In genomic region chr2:32356735-32357544, GRCh38 we compare ENCODE assay signal across 1 cellular context.
TF ChIP-seq lines count a peak whose summit lies in the region.

Gene BIRC6, plus strand, starts transcription at chr2:32357023. Its CDS starts 139 bp downstream, at chr2:32357162.

TF ChIP-seq in HepG2, 621 proteins besides CTCF, POLR2A, EP300 and RAD21 (continued from another document and continues in another):
- peak; percentile 98 for TF ChIP-seq BATF2 (CRISPR knock-in tag; IDR thresholded peaks at IDR 0.05)
- TF ChIP-seq E2F1 (CRISPR knock-in tag; IDR thresholded peaks at IDR 0.05) = peak; percentile 12; the same call in 1 of the 2 replicates
- TF ChIP-seq ZNF780A (CRISPR knock-in tag; IDR thresholded peaks at IDR 0.05) = peak; percentile 79; the same call in 1 of the 2 replicates
- TF ChIP-seq ATF7-NPFF (CRISPR knock-in tag; IDR thresholded peaks at IDR 0.05; ENCODE audit: low read depth) = peak; percentile 98
- TF ChIP-seq ARHGAP35 (CRISPR knock-in tag; IDR thresholded peaks at IDR 0.05; ENCODE audit: borderline replicate concordance) = peak; percentile 98
- peak; percentile 95 for TF ChIP-seq MXD4 (CRISPR knock-in tag; IDR thresholded peaks at IDR 0.05)
- TF ChIP-seq MXI1 (IDR thresholded peaks at IDR 0.05; ENCODE audit: borderline replicate concordance, low read depth, low read length) = peak; percentile 96; the same call in 1 of the 3 replicates
- peak; percentile 13; the same call in 1 of the 2 replicates for TF ChIP-seq CERS6 (CRISPR knock-in tag; IDR thresholded peaks at IDR 0.05)
- TF ChIP-seq MLXIP (CRISPR knock-in tag; IDR thresholded peaks at IDR 0.05; ENCODE audit: borderline replicate concordance) = peak; percentile 35; the same call in 1 of the 2 replicates
- 0 out of 2 replicates have a peak, but pooled peaks have one; percentile 18 for TF ChIP-seq SP140L (CRISPR knock-in tag; IDR thresholded peaks at IDR 0.05; ENCODE audit: borderline replicate concordance)
- TF ChIP-seq KDM6A (CRISPR knock-in tag; IDR thresholded peaks at IDR 0.05; ENCODE audit: low read depth) = no peak
- TF ChIP-seq CCDC6 (CRISPR knock-in tag; IDR thresholded peaks at IDR 0.05) = peak; percentile 97
- TF ChIP-seq RARG (CRISPR knock-in tag; IDR thresholded peaks at IDR 0.05; ENCODE audit: low read depth) = peak; percentile 93; the same call in 1 of the 2 replicates
- peak; percentile 98; the same call in 1 of the 2 replicates for TF ChIP-seq ZNF576 (CRISPR knock-in tag; IDR thresholded peaks at IDR 0.05)
- TF ChIP-seq GLI4 (CRISPR knock-in tag; IDR thresholded peaks at IDR 0.05; ENCODE audit: borderline replicate concordance) = peak; percentile 92
- TF ChIP-seq TEF (CRISPR knock-in tag; IDR thresholded peaks at IDR 0.05) = 0 out of 2 replicates have a peak, but pooled peaks have one; percentile 59
- peak; percentile 97 for TF ChIP-seq ZNF234 (CRISPR knock-in tag; conservative IDR thresholded peaks at IDR 0.05)
- TF ChIP-seq SMAD9 (CRISPR knock-in tag; IDR thresholded peaks at IDR 0.05) = peak; percentile 77; the same call in 1 of the 2 replicates
- TF ChIP-seq FOXP4 (CRISPR knock-in tag; IDR thresholded peaks at IDR 0.05) = peak; percentile 75
- peak; percentile 83 for TF ChIP-seq ZBTB46 (CRISPR knock-in tag; IDR thresholded peaks at IDR 0.05; ENCODE audit: borderline replicate concordance)
- TF ChIP-seq ZNF407 (CRISPR knock-in tag; IDR thresholded peaks at IDR 0.05; ENCODE audit: not compliant biosample characterization) = peak; percentile 85
- peak; percentile 44; the same call in 1 of the 2 replicates for TF ChIP-seq FOSL2 (CRISPR knock-in tag; IDR thresholded peaks at IDR 0.05)
- peak; percentile 96 for TF ChIP-seq ZNF784 (CRISPR knock-in tag; IDR thresholded peaks at IDR 0.05; ENCODE audit: borderline replicate concordance)
- TF ChIP-seq RBAK (CRISPR knock-in tag; IDR thresholded peaks at IDR 0.05) = no peak; the same call in 1 of the 2 replicates
- peak; percentile 68 for TF ChIP-seq ZSCAN22 (CRISPR knock-in tag; IDR thresholded peaks at IDR 0.05)
- TF ChIP-seq POGZ (CRISPR knock-in tag; IDR thresholded peaks at IDR 0.05) = peak; percentile 98
- TF ChIP-seq ZBTB43 (CRISPR knock-in tag; conservative IDR thresholded peaks at IDR 0.05) = no peak; the same call in 1 of the 2 replicates
- no peak for TF ChIP-seq XBP1 (CRISPR knock-in tag; IDR thresholded peaks at IDR 0.05)
- TF ChIP-seq GTF3A (CRISPR knock-in tag; conservative IDR thresholded peaks at IDR 0.05) = peak; percentile 87; the same call in 1 of the 2 replicates
- TF ChIP-seq ZNF619 (CRISPR knock-in tag; IDR thresholded peaks at IDR 0.05) = peak; percentile 85; the same call in 1 of the 2 replicates
- TF ChIP-seq RBM39 (IDR thresholded peaks at IDR 0.05; ENCODE audit: low read depth, low read length, poor library complexity, severe bottlenecking) = peak; percentile 98
- TF ChIP-seq ZBTB21 (CRISPR knock-in tag; IDR thresholded peaks at IDR 0.05) = 0 out of 2 replicates have a peak, but pooled peaks have one; percentile 55
- peak; percentile 35; the same call in 1 of the 2 replicates for TF ChIP-seq PCBP1 (IDR thresholded peaks at IDR 0.05; ENCODE audit: borderline replicate concordance, low read depth, low read length)
- TF ChIP-seq CEBPG (CRISPR knock-in tag; IDR thresholded peaks at IDR 0.05) = peak; percentile 31; the same call in 1 of the 2 replicates
- TF ChIP-seq ZNF432 (CRISPR knock-in tag; IDR thresholded peaks at IDR 0.05; ENCODE audit: borderline replicate concordance) = no peak
